ENCODE assay signal across 15 cellular contexts in genomic region chr12:91138337-91138905, GRCh38. TPM values are rescaled to one million over a fixed set of nuclear protein-coding genes. Genes with fewer than 3 reads are reported as not detected.
DNase-seq lines count a peak whose midpoint lies in the region; ATAC-seq and FAIRE-seq lines count a peak whose summit lies in the region.
"Had no signal": no experiment of that assay in that cellular context is flagged by ENCODE, and none has a peak within 500 bp of the region (broad histone marks: within the 10 kb centered on the region; RNA-seq: fewer than 3 reads in every experiment).

No MANE protein-coding gene starts in this region.

- H3K9me3 ChIP-seq in adipocyte (ENCODE audit: control insufficient read depth, low read length) (no peaks in the 10 kb centered on the region), small intestine (ENCODE audit: control insufficient read depth, low read depth) (no peaks in the 10 kb centered on the region)

- 0 to 25% (median 18%) methylated on average over 1 of the region's 1 CpG for WGBS in small intestine, 3 donors

- H3K4me1 ChIP-seq in adipocyte (ENCODE audit: control insufficient read depth, insufficient read depth, low read length): peaks cover 59% of the 10 kb centered on the region
- H3K4me1 ChIP-seq in small intestine (ENCODE audit: control insufficient read depth in 2 of 2, insufficient read depth in 1 of 2, low read depth in 1 of 2, low read length in 1 of 2): peaks cover 0 to 12% of the 10 kb centered on the region in 2 donors

- H3K27me3 ChIP-seq in adipocyte (replicated peaks; ENCODE audit: control insufficient read depth, insufficient read depth, low read length) (no peaks in the 10 kb centered on the region), small intestine (ENCODE audit: control insufficient read depth in 2 of 2, insufficient read depth in 2 of 2, low read length in 2 of 2) (no peaks in the 10 kb centered on the region)

- ATAC-seq in left colon (peak; percentile 26), HG02678 (IDR thresholded peaks at IDR 0.05; ENCODE audit: unreplicated experiment) (no peak), HG03571 (IDR thresholded peaks at IDR 0.05; ENCODE audit: unreplicated experiment) (no peak)
- ATAC-seq: natural killer cell had no signal

- H3K4me3 ChIP-seq in adipocyte (ENCODE audit: low read length): no peak overlapping the region
- H3K4me3 ChIP-seq in small intestine (ENCODE audit: low read depth in 1 of 2, low read length in 2 of 2): no peak overlapping the region

- peak overlapping the region; percentile 72 for H3K9ac ChIP-seq in adipocyte (ENCODE audit: low read length)

- intact Hi-C loops in left colon (cut with DNase I, micrococcal nuclease): no loop called here

- FAIRE-seq in small intestine (lab: Jason Lieb, UNC): no peak

- H3K27ac ChIP-seq in small intestine (ENCODE audit: low read depth in 1 of 2, low read length in 1 of 2): peak overlapping the region in 1 of 2 donors; percentile 78

- H3K36me3 ChIP-seq in adipocyte (ENCODE audit: control insufficient read depth, insufficient read depth, low read length, severe bottlenecking): no peaks in the 10 kb centered on the region
- H3K36me3 ChIP-seq in small intestine (ENCODE audit: control insufficient read depth in 2 of 2, insufficient read depth in 2 of 2, low read length in 2 of 2): no peaks in the 10 kb centered on the region

- DNase-seq in HCEC 1CT (peak; percentile 62), adipocyte (ENCODE audit: low read depth) (peak; percentile 57), left colon (peak in 1 of 2 donors; percentile 29), small intestine (peak; percentile 75), NOMO-1 (lab: John Stamatoyannopoulos, UW; ENCODE audit: unreplicated experiment in 2 of 2) (no peak)
- DNase-seq in activated CD4-positive, alpha-beta T cell treated with anti-CD3 and anti-CD28 coated beads, Interleukin-2, amount 50 U/mL, for 4 hours: no peak
- DNase-seq: activated CD4-positive, alpha-beta memory T cell treated with anti-CD3 and anti-CD28 coated beads for 36 hours; activated naive CD4-positive, alpha-beta T cell; AML-193; caudate nucleus; KG1; natural killer cell; NCI-H187 treated with DMSO at 0.1 percent for 48 hours had no signal

RNA-seq across cellular contexts. Expression of gene LUM, which starts 27.1 kb away (rescaled TPM):
- 10 to 100 TPM; 17.4 to 64.1 TPM for total RNA-seq in left colon
- polyA plus RNA-seq in small intestine: 10 to 100 TPM in 2 of 3 donors, 1 to 10 TPM in 1; 5.1 to 40.5 (median 40.0) TPM
- total RNA-seq: activated CD4-positive, alpha-beta memory T cell treated with anti-CD3 and anti-CD28 coated beads for 36 hours; natural killer cell had no signal

RNA-seq across cellular contexts. Expression of gene DCN, which starts 44.2 kb away (rescaled TPM):
- 100 to 1,000 TPM; 145 to 315 TPM for total RNA-seq in left colon
- polyA plus RNA-seq in small intestine: 100 to 1,000 TPM in 1 of 3 donors, 10 to 100 TPM in 1, 1 to 10 TPM in 1; 8.1 to 390 (median 55.4) TPM
- total RNA-seq: activated CD4-positive, alpha-beta memory T cell treated with anti-CD3 and anti-CD28 coated beads for 36 hours had no signal

Comparison
In these comparisons a context has a peak if more than half of its experiments do, and no peak if none do; other contexts are left out.
1. DNase-seq: peak in HCEC 1CT (single experiment), adipocyte (single experiment) and small intestine (single experiment); none in NOMO-1 (0 of 2) and activated CD4-positive, alpha-beta T cell treated with anti-CD3 and anti-CD28 coated beads, Interleukin-2, amount 50 U/mL, for 4 hours (0 of 2).